Comparison of ENCODE assay signal across 26 cellular contexts in genomic region chr1:156544592-156545102, GRCh38. TPM values are rescaled to one million over a fixed set of nuclear protein-coding genes. Genes with fewer than 3 reads are reported as not detected.
"Had no signal": no experiment of that assay in that cellular context is flagged by ENCODE, and none has a peak within 500 bp of the region (broad histone marks: within the 10 kb centered on the region; RNA-seq: fewer than 3 reads in every experiment).

No MANE protein-coding gene starts in this region.

- H3K4me3 Mint-ChIP-seq: immature natural killer cell; naive thymus-derived CD4-positive, alpha-beta T cell; nephron progenitor cell; stimulated activated naive B cell treated with anti-CD40 and anti-IgM and Interleukin-4, amounts not matched to agents 10 μg/mL and 1 μg/mL and 100 μg/mL, for 72 hours; stimulated activated naive CD8-positive, alpha-beta T cell treated with anti-CD3 and anti-CD28 coated beads, Interleukin-15, amount 100 ng/mL, for 72 hours had no signal

- H3K4me3 ChIP-seq: coronary artery, heart right ventricle, testis, tibial nerve had no signal

- H3K9me3 ChIP-seq: heart right ventricle, neutrophil, testis, tibial nerve had no signal

- H3K36me3 ChIP-seq: tibial nerve had no signal

- H3K4me1 ChIP-seq: testis, tibial nerve had no signal

- ATAC-seq: esophagus mucosa; heart right ventricle; left lobe of liver; naive thymus-derived CD4-positive, alpha-beta T cell; right cardiac atrium; stimulated activated naive B cell treated with anti-CD40 and anti-IgM and Interleukin-4, amounts not matched to agents 10 μg/mL and 1 μg/mL and 100 μg/mL, for 72 hours; stimulated activated naive CD8-positive, alpha-beta T cell treated with anti-CD3 and anti-CD28 coated beads, Interleukin-15, amount 100 ng/mL, for 72 hours had no signal

- FAIRE-seq: frontal cortex had no signal

- H3K4me1 Mint-ChIP-seq: stimulated activated naive CD8-positive, alpha-beta T cell treated with anti-CD3 and anti-CD28 coated beads, Interleukin-15, amount 100 ng/mL, for 72 hours had no signal

- DNase-seq: central memory CD4-positive, alpha-beta T cell; effector CD4-positive, alpha-beta T cell; heart right ventricle; immature natural killer cell; mammary epithelial cell; naive thymus-derived CD4-positive, alpha-beta T cell; nephron progenitor cell; right cardiac atrium; stimulated activated CD4-positive, alpha-beta T cell treated with anti-CD3 and anti-CD28 coated beads, Interleukin-4, amount 100 ng/mL, for 24 hours; stimulated activated naive B cell treated with anti-CD40 and anti-IgM and Interleukin-4, amounts not matched to agents 10 μg/mL and 1 μg/mL and 100 μg/mL, for 72 hours; stimulated activated naive CD8-positive, alpha-beta T cell treated with anti-CD3 and anti-CD28 coated beads, Interleukin-15, amount 100 ng/mL, for 72 hours; testis had no signal

- H3K9me3 Mint-ChIP-seq: immature natural killer cell; naive thymus-derived CD4-positive, alpha-beta T cell; nephron progenitor cell; stimulated activated naive B cell treated with anti-CD40 and anti-IgM and Interleukin-4, amounts not matched to agents 10 μg/mL and 1 μg/mL and 100 μg/mL, for 72 hours; stimulated activated naive CD8-positive, alpha-beta T cell treated with anti-CD3 and anti-CD28 coated beads, Interleukin-15, amount 100 ng/mL, for 72 hours had no signal

- H3K27ac ChIP-seq: coronary artery, heart right ventricle, neutrophil, testis, tibial nerve had no signal

- H3K27me3 ChIP-seq: heart right ventricle, neutrophil, testis, tibial nerve had no signal

- H3K27me3 Mint-ChIP-seq: naive thymus-derived CD4-positive, alpha-beta T cell; stimulated activated naive B cell treated with anti-CD40 and anti-IgM and Interleukin-4, amounts not matched to agents 10 μg/mL and 1 μg/mL and 100 μg/mL, for 72 hours; stimulated activated naive CD8-positive, alpha-beta T cell treated with anti-CD3 and anti-CD28 coated beads, Interleukin-15, amount 100 ng/mL, for 72 hours had no signal

RNA-seq across cellular contexts. Expression of gene TTC24, which starts 34.9 kb away (rescaled TPM):
- total RNA-seq: chondrocyte, dermis microvascular lymphatic vessel endothelial cell, esophagus mucosa, fibroblast of lung, frontal cortex, kidney epithelial cell, left lobe of liver, mammary epithelial cell, mesenteric fat pad, osteocyte, right cardiac atrium, subcutaneous adipose tissue, testis, tibial nerve, ureter had no signal
